ENCODE assay signal across 27 cellular contexts in the genomic region with DNA sequence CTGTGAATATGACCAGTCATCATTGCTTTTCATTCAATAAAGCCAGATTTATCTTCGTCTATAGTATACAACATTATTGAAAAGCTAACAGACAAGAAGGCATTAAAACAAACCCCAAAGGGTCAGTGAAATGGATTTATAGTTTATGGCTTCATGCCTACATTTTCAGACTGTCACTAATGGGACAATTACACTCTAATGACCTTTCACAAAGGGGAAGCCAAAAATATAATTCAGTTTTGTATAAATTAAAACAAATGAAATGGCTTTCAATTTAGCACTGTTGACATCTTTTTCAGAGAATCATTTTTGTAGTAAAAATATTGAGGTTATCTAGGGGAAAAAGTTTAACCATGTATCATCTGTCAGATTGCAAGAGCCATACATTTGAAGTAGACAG.
"Had no signal": no experiment of that assay in that cellular context is flagged by ENCODE, and none has a peak within 500 bp of the region (broad histone marks: within the 10 kb centered on the region; RNA-seq: fewer than 3 reads in every experiment).

No MANE protein-coding gene starts in this region.

- H3K4me3 ChIP-seq: MG63, Peyer's patch, SJCRH30, SK-N-MC had no signal

- H3K27ac ChIP-seq: Peyer's patch, SJCRH30, SK-N-MC had no signal

- H3K36me3 ChIP-seq: MG63, Peyer's patch, SJCRH30 had no signal

- H3K4me1 ChIP-seq: Peyer's patch, SJCRH30 had no signal

- H3K9me3 ChIP-seq: MG63, Peyer's patch, SJCRH30 had no signal

- H3K27me3 ChIP-seq: MG63, Peyer's patch, SJCRH30 had no signal

- DNase-seq: Kasumi-1, KG1, MG63, NCI-H1048, NCI-H1092 treated with DMSO at 0.1 percent for 48 hours, NCI-H1436 treated with DMSO at 0.1 percent for 48 hours, NCI-H1694 treated with DMSO at 0.1 percent for 48 hours, NCI-H187 treated with DMSO at 0.1 percent for 48 hours, NCI-H2029, NCI-H2081, NCI-H2171, NCI-H226, NCI-H446 treated with DMSO at 0.1 percent for 48 hours, NCI-H510A, NCI-H524, NCI-H526, NCI-H69, NCI-H748 treated with DMSO at 0.1 percent for 48 hours, NCI-H82, Peyer's patch, Right ventricle myocardium superior, RPMI8226, SIG-M5, SJCRH30, T-cell, T-helper 17 cell had no signal
